ENCODE assay signal across 19 cellular contexts in the genomic region with DNA sequence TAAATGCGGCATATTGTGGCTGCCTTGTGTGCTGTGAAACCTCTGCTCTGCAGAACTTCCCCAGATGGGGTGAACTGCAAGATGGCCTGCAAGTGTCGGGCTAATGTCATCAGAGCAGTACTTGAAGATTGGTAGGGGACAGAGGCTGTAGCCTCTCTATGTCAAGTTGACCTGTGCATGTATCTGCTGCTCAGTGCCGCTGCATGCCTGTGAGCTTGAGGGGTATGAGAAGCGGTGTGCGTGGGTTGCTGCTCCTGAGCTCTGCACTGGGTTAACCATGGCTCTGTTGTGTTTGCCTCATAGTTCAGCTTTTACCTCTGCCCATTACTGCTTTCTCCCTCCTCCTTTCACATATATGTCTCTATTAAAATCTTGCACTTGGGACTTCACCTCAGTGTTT.
DNase-seq lines count a peak whose midpoint lies in the region; ATAC-seq, FAIRE-seq and TF ChIP-seq lines count a peak whose summit lies in the region.
"Had no signal": no experiment of that assay in that cellular context is flagged by ENCODE, and none has a peak within 500 bp of the region (broad histone marks: within the 10 kb centered on the region; RNA-seq: fewer than 3 reads in every experiment).

No MANE protein-coding gene starts in this region.

- H2AFZ ChIP-seq in SK-N-SH (ENCODE audit: low read depth) = no peak overlapping the region

- POLR2A ChIA-PET in SK-N-SH (lab: Yijun Ruan, JAX) = no interaction called here

- H3F3A ChIP-seq in SK-N-SH (replicated peaks; ENCODE audit: insufficient read depth) = no peaks in the 10 kb centered on the region

- H3K4me2 ChIP-seq in SK-N-SH = no peak overlapping the region
- H3K4me2 ChIP-seq: BLaER1 had no signal

- no peak overlapping the region for H3K27ac Mint-ChIP-seq in stimulated activated effector memory CD8-positive, alpha-beta T cell treated with anti-CD3 and anti-CD28 coated beads, Interleukin-12 subunit alpha, Interleukin-12 subunit beta, amount 100 ng/mL, for 72 hours
- H3K27ac Mint-ChIP-seq in Calu3 (ENCODE audit: unreplicated experiment) = no peak overlapping the region
- H3K27ac Mint-ChIP-seq: CD8-positive, alpha-beta memory T cell; H9 had no signal

- H3K36me3 ChIP-seq in SK-N-SH (replicated peaks in 1 of 2; ENCODE audit: control insufficient read depth in 1 of 2, insufficient read depth in 2 of 2, low read length in 1 of 2) (no peaks in the 10 kb centered on the region), bronchial epithelial cell (ENCODE audit: control insufficient read depth, insufficient read depth, low read length) (no peaks in the 10 kb centered on the region)
- H3K36me3 ChIP-seq: BLaER1 had no signal

- ATAC-seq in SK-N-SH treated with all-trans-retinoic acid at 6 μM for 48 hours (peak; percentile 30; the same call in 2 of the 3 replicates), left cardiac atrium (no peak)
- ATAC-seq in stimulated activated effector memory CD8-positive, alpha-beta T cell treated with anti-CD3 and anti-CD28 coated beads, Interleukin-12 subunit alpha, Interleukin-12 subunit beta, amount 100 ng/mL, for 72 hours = peak; percentile 16
- ATAC-seq: GM12878 had no signal

- TF ChIP-seq EP300 in SK-N-SH (IDR thresholded peaks at IDR 0.05; ENCODE audit: borderline replicate concordance in 1 of 2, low read depth in 1 of 2, low read length in 1 of 2) = peak in 1 of 2 experiments; percentile 48; a peak in 1 of 4 replicates

- no peak for TF ChIP-seq RAD21 in SK-N-SH (IDR thresholded peaks at IDR 0.05; ENCODE audit: low read length)

- DNase-seq in SK-N-SH = no peak
- no peak for DNase-seq in bronchial epithelial cell (ENCODE audit: low read depth)
- DNase-seq in stimulated activated effector memory CD8-positive, alpha-beta T cell treated with anti-CD3 and anti-CD28 coated beads, Interleukin-12 subunit alpha, Interleukin-12 subunit beta, amount 100 ng/mL, for 72 hours (ENCODE audit: low spot score in 2 of 2) = no peak
- no peak for DNase-seq in DMS79 (lab: John Stamatoyannopoulos, UW)
- no peak for DNase-seq in Calu3
- DNase-seq in left cardiac atrium = no peak
- DNase-seq: AML-193; Caco-2; CD8-positive, alpha-beta memory T cell; DMS53; GOT3; H9; IMR-90; KG1 had no signal

- H3K9ac ChIP-seq in SK-N-SH = no peak overlapping the region
- H3K9ac ChIP-seq: BLaER1 had no signal

- WGBS in SK-N-SH (ENCODE audit: low lambda C conversion rate) = 60% methylated on average over 4 of the region's 5 CpGs

- no peaks in the 10 kb centered on the region for H4K20me1 ChIP-seq in SK-N-SH (ENCODE audit: insufficient read depth)
- H4K20me1 ChIP-seq: BLaER1 had no signal

- H3K27ac ChIP-seq in SK-N-SH (ENCODE audit: low read depth in 2 of 2, low read length in 1 of 2) = peak overlapping the region in 1 of 2 experiments; percentile 77; a peak in 2 of 4 replicates
- H3K27ac ChIP-seq: 22Rv1, BLaER1 had no signal

- H3K9me3 Mint-ChIP-seq in stimulated activated effector memory CD8-positive, alpha-beta T cell treated with anti-CD3 and anti-CD28 coated beads, Interleukin-12 subunit alpha, Interleukin-12 subunit beta, amount 100 ng/mL, for 72 hours = no peaks in the 10 kb centered on the region
- H3K9me3 Mint-ChIP-seq in Calu3 (ENCODE audit: low read depth, unreplicated experiment) = no peaks in the 10 kb centered on the region
- H3K9me3 Mint-ChIP-seq: CD8-positive, alpha-beta memory T cell; H9 had no signal

- H3K79me2 ChIP-seq in SK-N-SH (ENCODE audit: insufficient read depth) = no peaks in the 10 kb centered on the region

- CTCF ChIA-PET in SK-N-SH (lab: Yijun Ruan, JAX) (no interaction called here), Calu3 (lab: Charles Lee) (no interaction called here)

- no peaks in the 10 kb centered on the region for H3K27me3 Mint-ChIP-seq in Calu3 (ENCODE audit: unreplicated experiment)

- no peak overlapping the region for H3K4me3 Mint-ChIP-seq in stimulated activated effector memory CD8-positive, alpha-beta T cell treated with anti-CD3 and anti-CD28 coated beads, Interleukin-12 subunit alpha, Interleukin-12 subunit beta, amount 100 ng/mL, for 72 hours
- H3K4me3 Mint-ChIP-seq in Calu3 (ENCODE audit: low read depth, unreplicated experiment) = no peak overlapping the region
- H3K4me3 Mint-ChIP-seq: CD8-positive, alpha-beta memory T cell; H9 had no signal

- no peaks in the 10 kb centered on the region for H3K9me2 ChIP-seq in SK-N-SH

- H3K4me3 ChIP-seq in SK-N-SH (ENCODE audit: low read depth in 2 of 2, low read length in 1 of 2) (no peak overlapping the region), bronchial epithelial cell (ENCODE audit: low read depth, low read length) (no peak overlapping the region)
- H3K4me3 ChIP-seq: BLaER1, GM12878 had no signal

- TF ChIP-seq CTCF in SK-N-SH (IDR thresholded peaks at IDR 0.05) = no peak
- no peak for TF ChIP-seq CTCF in bronchial epithelial cell (IDR thresholded peaks at IDR 0.05; ENCODE audit: insufficient read depth, low read length, severe bottlenecking)
- TF ChIP-seq CTCF in Calu3 (IDR thresholded peaks at IDR 0.05; ENCODE audit: unreplicated experiment) = no peak

- no peaks in the 10 kb centered on the region for H3K4me1 Mint-ChIP-seq in stimulated activated effector memory CD8-positive, alpha-beta T cell treated with anti-CD3 and anti-CD28 coated beads, Interleukin-12 subunit alpha, Interleukin-12 subunit beta, amount 100 ng/mL, for 72 hours
- H3K4me1 Mint-ChIP-seq in Calu3 (ENCODE audit: low read depth, unreplicated experiment) = no peaks in the 10 kb centered on the region
- H3K4me1 Mint-ChIP-seq: CD8-positive, alpha-beta memory T cell; H9 had no signal

- intact Hi-C loops in Calu3 (cut with micrococcal nuclease; ENCODE audit: unreplicated experiment) (no loop called here), left cardiac atrium (cut with DNase I) (no loop called here)

- no peaks in the 10 kb centered on the region for H3K36me3 Mint-ChIP-seq in stimulated activated effector memory CD8-positive, alpha-beta T cell treated with anti-CD3 and anti-CD28 coated beads, Interleukin-12 subunit alpha, Interleukin-12 subunit beta, amount 100 ng/mL, for 72 hours
- no peaks in the 10 kb centered on the region for H3K36me3 Mint-ChIP-seq in Calu3 (ENCODE audit: insufficient read depth, unreplicated experiment)
- H3K36me3 Mint-ChIP-seq: CD8-positive, alpha-beta memory T cell had no signal

- H3K4me1 ChIP-seq in SK-N-SH (ENCODE audit: control insufficient read depth in 1 of 2, insufficient read depth in 2 of 2, low read depth in 1 of 2, low read length in 1 of 2) = peaks cover 0 to 8% of the 10 kb centered on the region in 2 experiments; a peak in 2 of 4 replicates
- H3K4me1 ChIP-seq: Caco-2 had no signal

- H3K27me3 ChIP-seq in SK-N-SH (ENCODE audit: insufficient read depth) (no peaks in the 10 kb centered on the region; the same call in 1 of the 2 replicates), bronchial epithelial cell (ENCODE audit: control insufficient read depth, insufficient read depth, low read length) (no peaks in the 10 kb centered on the region)
- H3K27me3 ChIP-seq: BLaER1 had no signal

- no peaks in the 10 kb centered on the region for H3K9me3 ChIP-seq in SK-N-SH
- H3K9me3 ChIP-seq: BLaER1, Caco-2 had no signal

- BruUV-seq in Calu3 (replicated peaks; lab: Mats Ljungman, UMichigan) = no TSS peak

- FAIRE-seq in bronchial epithelial cell (lab: Jason Lieb, UNC) = peak; percentile 84
- FAIRE-seq: GM12878, GM18507 had no signal

TF ChIP-seq in SK-N-SH treated with all-trans-retinoic acid at 6 μM for 48 hours, 23 proteins besides CTCF, POLR2A, EP300 and RAD21 (continues in another document):
- TF ChIP-seq BACH2 (CRISPR knock-in tag; IDR thresholded peaks at IDR 0.05; ENCODE audit: borderline replicate concordance) = no peak
- TF ChIP-seq, protein P1, sequence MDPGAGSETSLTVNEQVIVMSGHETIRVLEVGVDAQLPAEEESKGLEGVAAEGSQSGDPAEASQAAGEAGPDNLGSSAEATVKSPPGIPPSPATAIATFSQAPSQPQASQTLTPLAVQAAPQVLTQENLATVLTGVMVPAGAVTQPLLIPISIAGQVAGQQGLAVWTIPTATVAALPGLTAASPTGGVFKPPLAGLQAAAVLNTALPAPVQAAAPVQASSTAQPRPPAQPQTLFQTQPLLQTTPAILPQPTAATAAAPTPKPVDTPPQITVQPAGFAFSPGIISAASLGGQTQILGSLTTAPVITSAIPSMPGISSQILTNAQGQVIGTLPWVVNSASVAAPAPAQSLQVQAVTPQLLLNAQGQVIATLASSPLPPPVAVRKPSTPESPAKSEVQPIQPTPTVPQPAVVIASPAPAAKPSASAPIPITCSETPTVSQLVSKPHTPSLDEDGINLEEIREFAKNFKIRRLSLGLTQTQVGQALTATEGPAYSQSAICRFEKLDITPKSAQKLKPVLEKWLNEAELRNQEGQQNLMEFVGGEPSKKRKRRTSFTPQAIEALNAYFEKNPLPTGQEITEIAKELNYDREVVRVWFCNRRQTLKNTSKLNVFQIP (CRISPR knock-in tag; IDR thresholded peaks at IDR 0.05; ENCODE audit: borderline replicate concordance, low read depth) = no peak

TF ChIP-seq in SK-N-SH, 30 proteins besides CTCF, POLR2A, EP300 and RAD21:
- TF ChIP-seq, protein P2, sequence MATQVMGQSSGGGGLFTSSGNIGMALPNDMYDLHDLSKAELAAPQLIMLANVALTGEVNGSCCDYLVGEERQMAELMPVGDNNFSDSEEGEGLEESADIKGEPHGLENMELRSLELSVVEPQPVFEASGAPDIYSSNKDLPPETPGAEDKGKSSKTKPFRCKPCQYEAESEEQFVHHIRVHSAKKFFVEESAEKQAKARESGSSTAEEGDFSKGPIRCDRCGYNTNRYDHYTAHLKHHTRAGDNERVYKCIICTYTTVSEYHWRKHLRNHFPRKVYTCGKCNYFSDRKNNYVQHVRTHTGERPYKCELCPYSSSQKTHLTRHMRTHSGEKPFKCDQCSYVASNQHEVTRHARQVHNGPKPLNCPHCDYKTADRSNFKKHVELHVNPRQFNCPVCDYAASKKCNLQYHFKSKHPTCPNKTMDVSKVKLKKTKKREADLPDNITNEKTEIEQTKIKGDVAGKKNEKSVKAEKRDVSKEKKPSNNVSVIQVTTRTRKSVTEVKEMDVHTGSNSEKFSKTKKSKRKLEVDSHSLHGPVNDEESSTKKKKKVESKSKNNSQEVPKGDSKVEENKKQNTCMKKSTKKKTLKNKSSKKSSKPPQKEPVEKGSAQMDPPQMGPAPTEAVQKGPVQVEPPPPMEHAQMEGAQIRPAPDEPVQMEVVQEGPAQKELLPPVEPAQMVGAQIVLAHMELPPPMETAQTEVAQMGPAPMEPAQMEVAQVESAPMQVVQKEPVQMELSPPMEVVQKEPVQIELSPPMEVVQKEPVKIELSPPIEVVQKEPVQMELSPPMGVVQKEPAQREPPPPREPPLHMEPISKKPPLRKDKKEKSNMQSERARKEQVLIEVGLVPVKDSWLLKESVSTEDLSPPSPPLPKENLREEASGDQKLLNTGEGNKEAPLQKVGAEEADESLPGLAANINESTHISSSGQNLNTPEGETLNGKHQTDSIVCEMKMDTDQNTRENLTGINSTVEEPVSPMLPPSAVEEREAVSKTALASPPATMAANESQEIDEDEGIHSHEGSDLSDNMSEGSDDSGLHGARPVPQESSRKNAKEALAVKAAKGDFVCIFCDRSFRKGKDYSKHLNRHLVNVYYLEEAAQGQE (IDR thresholded peaks at IDR 0.05; ENCODE audit: low read depth, low read length) = no peak
TF ChIP-seq in SK-N-SH: peak in this region for 0.

Comparison
In these comparisons a context has a peak if more than half of its experiments do, and no peak if none do; other contexts are left out.
1. ATAC-seq: peak in SK-N-SH treated with all-trans-retinoic acid at 6 μM for 48 hours (single experiment) and stimulated activated effector memory CD8-positive, alpha-beta T cell treated with anti-CD3 and anti-CD28 coated beads, Interleukin-12 subunit alpha, Interleukin-12 subunit beta, amount 100 ng/mL, for 72 hours (single experiment); none in left cardiac atrium (0 of 2).